Comparison of ENCODE assay signal across 23 cellular contexts in the genomic region with DNA sequence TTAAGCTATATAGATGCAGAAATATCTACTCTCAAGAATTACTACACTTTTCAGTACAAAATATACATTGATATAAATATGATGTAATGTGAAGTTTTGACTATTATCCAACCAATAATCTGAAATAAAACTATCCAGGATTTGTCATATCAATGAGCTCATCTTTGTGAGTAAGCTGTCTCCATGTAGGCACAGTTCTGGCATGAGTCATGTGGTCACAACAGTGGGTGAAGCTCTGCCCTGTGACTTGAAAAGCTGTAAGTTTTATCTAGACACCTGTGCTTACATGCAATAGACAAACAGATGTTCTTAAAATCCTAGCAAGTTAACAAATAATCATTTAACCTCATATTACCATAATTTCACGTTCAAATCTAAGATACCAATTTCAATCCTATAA.
DNase-seq lines count a peak whose midpoint lies in the region; ATAC-seq, FAIRE-seq and TF ChIP-seq lines count a peak whose summit lies in the region.
"Had no signal": no experiment of that assay in that cellular context is flagged by ENCODE, and none has a peak within 500 bp of the region (broad histone marks: within the 10 kb centered on the region; RNA-seq: fewer than 3 reads in every experiment).

No MANE protein-coding gene starts in this region.

- TF ChIP-seq CTCF in PC-3 (conservative IDR thresholded peaks at IDR 0.05; ENCODE audit: low read depth, low read length) (no peak), mammary epithelial cell (conservative IDR thresholded peaks at IDR 0.05 in 1 of 2, IDR thresholded peaks at IDR 0.05 in 1 of 2; ENCODE audit: extremely low read depth in 1 of 2, insufficient read depth in 1 of 2, low read depth in 1 of 2, low read length in 2 of 2) (no peak)

- CTCF ChIA-PET in PC-3 (lab: Charles Lee) (no interaction called here), mammary epithelial cell (lab: Charles Lee; ENCODE audit: low non-redundant PET) (interaction anchor here (0.6 kb wide), 1 partner anchor 15 kb away, joined by 3 read pairs; no protein-coding TSS in a partner anchor)

- H4K20me1 ChIP-seq in PC-3 (ENCODE audit: low read length) (no peaks in the 10 kb centered on the region), mammary epithelial cell (ENCODE audit: insufficient read depth, low read length) (no peaks in the 10 kb centered on the region)

- dilution Hi-C loops in mammary epithelial cell (cut with HindIII; ENCODE audit: low sequenced_read_pairs) = no loop called here

- DNase-seq in DMS53 (lab: John Stamatoyannopoulos, UW) (peak; percentile 28), DMS53 treated with DMSO at 0.1 percent for 48 hours (lab: John Stamatoyannopoulos, UW; ENCODE audit: unreplicated experiment) (no peak), PC-3 (peak; percentile 13), mammary epithelial cell (peak; percentile 20), urothelium cell line (ENCODE audit: low spot score) (peak; percentile 53)
- no peak for DNase-seq in activated CD8-positive, alpha-beta memory T cell treated with anti-CD3 and anti-CD28 coated beads, Interleukin-2, amount 50 U/mL, for 4 hours
- DNase-seq: Calu3, Kasumi-1, NCI-H1105 treated with DMSO at 0.1 percent for 48 hours, NCI-H146, NCI-H2029, NCI-H446, NCI-H524 treated with DMSO at 0.1 percent for 48 hours, NCI-H774, PC-9, SHP77 had no signal

- no peaks in the 10 kb centered on the region for H3K9me3 ChIP-seq in PC-3 (ENCODE audit: low read length)
- H3K9me3 ChIP-seq in mammary epithelial cell (replicated peaks; ENCODE audit: insufficient read depth, low read length) = no peaks in the 10 kb centered on the region

- no peak overlapping the region for H3K4me2 ChIP-seq in PC-3 (ENCODE audit: low read length)
- H3K4me2 ChIP-seq in mammary epithelial cell (ENCODE audit: insufficient read depth, low read depth, low read length) = no peak overlapping the region
- H3K4me2 ChIP-seq: PC-9 had no signal

- no peaks in the 10 kb centered on the region for H3K79me2 ChIP-seq in PC-3 (ENCODE audit: low read length)
- no peaks in the 10 kb centered on the region for H3K79me2 ChIP-seq in mammary epithelial cell (ENCODE audit: insufficient read depth, low read length)

- WGBS in mammary epithelial cell (ENCODE audit: low coverage, missing lambda C conversion rate) = 0% methylated on average over 1 of the region's 1 CpG

- intact Hi-C loops in PC-3 (cut with micrococcal nuclease) = no loop called here
- intact Hi-C loops in mammary epithelial cell (cut with micrococcal nuclease) = no loop called here

- H3K9ac ChIP-seq in PC-3 (ENCODE audit: low read length) (no peak overlapping the region), mammary epithelial cell (ENCODE audit: insufficient read depth, low read length) (no peak overlapping the region)

- POLR2A ChIA-PET in PC-3 (lab: Charles Lee; ENCODE audit: unreplicated experiment) = no interaction called here

- in situ Hi-C loops in mammary epithelial cell (cut with MboI; ENCODE audit: low sequenced_read_pairs in 2 of 2) = no loop called here

- no peaks in the 10 kb centered on the region for H3F3A ChIP-seq in PC-3 (ENCODE audit: low read length, unreplicated experiment)

- H3K27ac ChIP-seq in PC-3 (ENCODE audit: low read length) = no peak overlapping the region
- no peak overlapping the region for H3K27ac ChIP-seq in mammary epithelial cell (ENCODE audit: insufficient read depth, low read depth, low read length)
- H3K27ac ChIP-seq: 22Rv1, PC-9, RWPE1 had no signal

- BruUV-seq in PC-3 (replicated peaks; lab: Mats Ljungman, UMichigan) (no TSS peak), mammary epithelial cell (replicated peaks; lab: Mats Ljungman, UMichigan) (no TSS peak)

- no peaks in the 10 kb centered on the region for H3K4me1 ChIP-seq in PC-3 (ENCODE audit: insufficient read depth, low read length)
- H3K4me1 ChIP-seq in mammary epithelial cell (ENCODE audit: insufficient read depth, low read length) = no peaks in the 10 kb centered on the region

- no peak overlapping the region for H2AFZ ChIP-seq in PC-3 (ENCODE audit: low read length)
- no peak overlapping the region for H2AFZ ChIP-seq in mammary epithelial cell (ENCODE audit: low read depth, low read length)
- H2AFZ ChIP-seq: PC-9 had no signal

- H3K27me3 ChIP-seq in PC-3 (ENCODE audit: low read length) (no peaks in the 10 kb centered on the region), mammary epithelial cell (ENCODE audit: insufficient read depth, low read length) (no peaks in the 10 kb centered on the region)

- FAIRE-seq in urothelium cell line (lab: Jason Lieb, UNC) = no peak
- FAIRE-seq: GM18507, H54, K562 had no signal

- no peaks in the 10 kb centered on the region for H3K9me2 ChIP-seq in PC-3 (replicated peaks; ENCODE audit: low read length)

- H3K36me3 ChIP-seq in PC-3 (ENCODE audit: low read depth, low read length) (no peaks in the 10 kb centered on the region), mammary epithelial cell (ENCODE audit: insufficient read depth, low read length) (no peaks in the 10 kb centered on the region)

- H3K4me3 ChIP-seq in PC-3 (ENCODE audit: low read length) = no peak overlapping the region
- H3K4me3 ChIP-seq in mammary epithelial cell (replicated peaks in 1 of 3; ENCODE audit: insufficient read depth in 1 of 3, low read depth in 2 of 3, low read length in 3 of 3) = no peak overlapping the region
- H3K4me3 ChIP-seq: K562, PC-9 had no signal

- ATAC-seq in PC-3 (no peak; the same call in 1 of the 2 replicates), GM19452 (IDR thresholded peaks at IDR 0.05; ENCODE audit: unreplicated experiment) (no peak), GM19328 (IDR thresholded peaks at IDR 0.05; ENCODE audit: unreplicated experiment) (no peak)
- ATAC-seq: K562 had no signal

Comparison
In these comparisons a context has a peak if more than half of its experiments do, and no peak if none do; other contexts are left out.
1. DNase-seq: peak in DMS53 (single experiment), PC-3 (single experiment), mammary epithelial cell (single experiment) and urothelium cell line (single experiment); none in DMS53 treated with DMSO at 0.1 percent for 48 hours (single experiment) and activated CD8-positive, alpha-beta memory T cell treated with anti-CD3 and anti-CD28 coated beads, Interleukin-2, amount 50 U/mL, for 4 hours (single experiment).